Comparison of ENCODE assay signal across 3 cellular contexts in the genomic region with DNA sequence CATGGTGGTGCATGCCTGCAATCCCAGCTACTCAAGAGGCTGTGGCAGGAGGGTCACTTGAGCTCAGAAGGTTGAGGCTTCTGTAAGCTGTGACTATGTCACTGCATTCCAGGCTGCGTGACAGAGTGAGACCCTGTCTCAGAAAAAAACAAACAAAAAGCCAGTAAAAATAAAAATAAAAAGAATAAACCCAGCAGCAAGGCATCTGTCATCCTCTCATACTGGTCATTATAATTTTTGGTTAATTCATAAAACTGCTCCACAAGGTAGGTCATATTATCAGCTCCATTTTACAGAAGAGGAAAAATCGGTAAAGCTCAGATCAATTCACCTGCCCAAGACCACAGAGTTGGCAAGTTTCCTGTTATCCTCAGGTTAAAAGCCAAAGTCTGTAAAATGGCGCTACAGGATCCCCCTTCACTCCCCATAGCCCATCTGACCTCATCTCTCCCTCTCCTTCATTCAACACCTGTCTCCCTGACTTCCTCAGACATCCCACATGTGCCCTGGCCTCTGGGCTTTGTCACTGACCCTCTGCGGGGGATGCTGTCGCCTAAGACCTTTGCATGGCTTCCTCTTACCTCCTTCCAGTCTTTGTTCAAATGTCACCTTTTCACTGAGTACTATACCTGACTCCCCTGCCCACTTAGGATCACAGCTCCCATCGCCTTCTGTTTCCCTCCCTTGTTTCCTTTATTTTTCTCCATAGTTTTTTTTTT.
TF ChIP-seq lines count a peak whose summit lies in the region.

No MANE protein-coding gene starts in this region.

TF ChIP-seq in GM23338, 12 proteins besides CTCF, POLR2A, EP300 and RAD21 (continues in another document):
- TF ChIP-seq, protein P1, sequence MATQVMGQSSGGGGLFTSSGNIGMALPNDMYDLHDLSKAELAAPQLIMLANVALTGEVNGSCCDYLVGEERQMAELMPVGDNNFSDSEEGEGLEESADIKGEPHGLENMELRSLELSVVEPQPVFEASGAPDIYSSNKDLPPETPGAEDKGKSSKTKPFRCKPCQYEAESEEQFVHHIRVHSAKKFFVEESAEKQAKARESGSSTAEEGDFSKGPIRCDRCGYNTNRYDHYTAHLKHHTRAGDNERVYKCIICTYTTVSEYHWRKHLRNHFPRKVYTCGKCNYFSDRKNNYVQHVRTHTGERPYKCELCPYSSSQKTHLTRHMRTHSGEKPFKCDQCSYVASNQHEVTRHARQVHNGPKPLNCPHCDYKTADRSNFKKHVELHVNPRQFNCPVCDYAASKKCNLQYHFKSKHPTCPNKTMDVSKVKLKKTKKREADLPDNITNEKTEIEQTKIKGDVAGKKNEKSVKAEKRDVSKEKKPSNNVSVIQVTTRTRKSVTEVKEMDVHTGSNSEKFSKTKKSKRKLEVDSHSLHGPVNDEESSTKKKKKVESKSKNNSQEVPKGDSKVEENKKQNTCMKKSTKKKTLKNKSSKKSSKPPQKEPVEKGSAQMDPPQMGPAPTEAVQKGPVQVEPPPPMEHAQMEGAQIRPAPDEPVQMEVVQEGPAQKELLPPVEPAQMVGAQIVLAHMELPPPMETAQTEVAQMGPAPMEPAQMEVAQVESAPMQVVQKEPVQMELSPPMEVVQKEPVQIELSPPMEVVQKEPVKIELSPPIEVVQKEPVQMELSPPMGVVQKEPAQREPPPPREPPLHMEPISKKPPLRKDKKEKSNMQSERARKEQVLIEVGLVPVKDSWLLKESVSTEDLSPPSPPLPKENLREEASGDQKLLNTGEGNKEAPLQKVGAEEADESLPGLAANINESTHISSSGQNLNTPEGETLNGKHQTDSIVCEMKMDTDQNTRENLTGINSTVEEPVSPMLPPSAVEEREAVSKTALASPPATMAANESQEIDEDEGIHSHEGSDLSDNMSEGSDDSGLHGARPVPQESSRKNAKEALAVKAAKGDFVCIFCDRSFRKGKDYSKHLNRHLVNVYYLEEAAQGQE (IDR thresholded peaks at IDR 0.05; ENCODE audit: unreplicated experiment), result no peak
- TF ChIP-seq NANOG (IDR thresholded peaks at IDR 0.05; ENCODE audit: borderline replicate concordance) (no peak), STAT1 (IDR thresholded peaks at IDR 0.05; ENCODE audit: unreplicated experiment) (no peak)

TF ChIP-seq in IMR-90, 13 proteins besides CTCF, POLR2A, EP300 and RAD21:
- no peak for TF ChIP-seq MAZ (IDR thresholded peaks at IDR 0.05; ENCODE audit: borderline replicate concordance, low read depth, low read length)
- TF ChIP-seq RCOR1 (IDR thresholded peaks at IDR 0.05; ENCODE audit: insufficient replicate concordance, low read length), result no peak
- no peak for TF ChIP-seq CEBPB (IDR thresholded peaks at IDR 0.05; ENCODE audit: low read depth, low read length)
- no peak for TF ChIP-seq NFE2L2 (IDR thresholded peaks at IDR 0.05; ENCODE audit: low read depth, low read length)
- TF ChIP-seq MAFK (IDR thresholded peaks at IDR 0.05; ENCODE audit: low read depth, low read length), result no peak
- TF ChIP-seq RFX5 (IDR thresholded peaks at IDR 0.05; ENCODE audit: low read depth, low read length), result no peak
- no peak for TF ChIP-seq CHD1 (IDR thresholded peaks at IDR 0.05; ENCODE audit: low read depth, low read length)
- TF ChIP-seq BHLHE40 (IDR thresholded peaks at IDR 0.05; ENCODE audit: low read depth, low read length), result no peak
- TF ChIP-seq ELK1 (IDR thresholded peaks at IDR 0.05; ENCODE audit: borderline replicate concordance, low read depth, low read length), result no peak
- TF ChIP-seq SMC3 (IDR thresholded peaks at IDR 0.05; ENCODE audit: low read depth, low read length), result no peak
- TF ChIP-seq USF2 (IDR thresholded peaks at IDR 0.05; ENCODE audit: low read depth, low read length), result no peak
- no peak for TF ChIP-seq FOS (IDR thresholded peaks at IDR 0.05; ENCODE audit: low read depth, low read length)
- no peak for TF ChIP-seq MXI1 (IDR thresholded peaks at IDR 0.05; ENCODE audit: borderline replicate concordance, low read depth, low read length)
TF ChIP-seq in IMR-90: peak in this region for 0.

TF ChIP-seq in K562, 482 proteins besides CTCF, POLR2A, EP300 and RAD21:
- TF ChIP-seq BCLAF1 (IDR thresholded peaks at IDR 0.05; ENCODE audit: borderline replicate concordance in 1 of 2, control insufficient read depth in 1 of 2, low read depth in 2 of 2, low read length in 1 of 2) (peak in 1 of 2 experiments; percentile 72; a peak in 1 of 4 replicates), BRCA1 (IDR thresholded peaks at IDR 0.05) (no peak), BRCA1 (CRISPR knock-in tag; IDR thresholded peaks at IDR 0.05) (no peak), EWSR1 (IDR thresholded peaks at IDR 0.05; ENCODE audit: borderline replicate concordance, low read depth, partially characterized antibody) (peak; percentile 86)
- TF ChIP-seq, protein P2, sequence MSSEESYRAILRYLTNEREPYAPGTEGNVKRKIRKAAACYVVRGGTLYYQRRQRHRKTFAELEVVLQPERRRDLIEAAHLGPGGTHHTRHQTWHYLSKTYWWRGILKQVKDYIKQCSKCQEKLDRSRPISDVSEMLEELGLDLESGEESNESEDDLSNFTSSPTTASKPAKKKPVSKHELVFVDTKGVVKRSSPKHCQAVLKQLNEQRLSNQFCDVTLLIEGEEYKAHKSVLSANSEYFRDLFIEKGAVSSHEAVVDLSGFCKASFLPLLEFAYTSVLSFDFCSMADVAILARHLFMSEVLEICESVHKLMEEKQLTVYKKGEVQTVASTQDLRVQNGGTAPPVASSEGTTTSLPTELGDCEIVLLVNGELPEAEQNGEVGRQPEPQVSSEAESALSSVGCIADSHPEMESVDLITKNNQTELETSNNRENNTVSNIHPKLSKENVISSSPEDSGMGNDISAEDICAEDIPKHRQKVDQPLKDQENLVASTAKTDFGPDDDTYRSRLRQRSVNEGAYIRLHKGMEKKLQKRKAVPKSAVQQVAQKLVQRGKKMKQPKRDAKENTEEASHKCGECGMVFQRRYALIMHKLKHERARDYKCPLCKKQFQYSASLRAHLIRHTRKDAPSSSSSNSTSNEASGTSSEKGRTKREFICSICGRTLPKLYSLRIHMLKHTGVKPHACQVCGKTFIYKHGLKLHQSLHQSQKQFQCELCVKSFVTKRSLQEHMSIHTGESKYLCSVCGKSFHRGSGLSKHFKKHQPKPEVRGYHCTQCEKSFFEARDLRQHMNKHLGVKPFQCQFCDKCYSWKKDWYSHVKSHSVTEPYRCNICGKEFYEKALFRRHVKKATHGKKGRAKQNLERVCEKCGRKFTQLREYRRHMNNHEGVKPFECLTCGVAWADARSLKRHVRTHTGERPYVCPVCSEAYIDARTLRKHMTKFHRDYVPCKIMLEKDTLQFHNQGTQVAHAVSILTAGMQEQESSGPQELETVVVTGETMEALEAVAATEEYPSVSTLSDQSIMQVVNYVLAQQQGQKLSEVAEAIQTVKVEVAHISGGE (CRISPR knock-in tag; IDR thresholded peaks at IDR 0.05), result peak in 1 of 3 experiments; percentile 97; a peak in 2 of 6 replicates
